In genomic region chr4:5409980-5410618, GRCh38 we compare ENCODE assay signal across 21 cellular contexts.
A peak's percentile ranks its signal among the peaks of the same experiment; 100 is the strongest.
DNase-seq lines count a peak whose midpoint lies in the region; TF ChIP-seq lines count a peak whose summit lies in the region.
"Had no signal": no experiment of that assay in that cellular context is flagged by ENCODE, and none has a peak within 500 bp of the region (broad histone marks: within the 10 kb centered on the region; RNA-seq: fewer than 3 reads in every experiment).

No MANE protein-coding gene starts in this region.

- CTCF ChIA-PET in MCF 10A (lab: Yijun Ruan, JAX), result interaction anchor here (0.7 to 2.1 kb wide), 5 partner anchors 10 to 44 kb away, joined by 3 to 10 read pairs (median 4); no protein-coding TSS in a partner anchor

- peaks cover 7% of the 10 kb centered on the region for H3K9me3 Mint-ChIP-seq in MCF 10A (ENCODE audit: unreplicated experiment)

- DNase-seq in MCF 10A (ENCODE audit: unreplicated experiment), result peak; percentile 10
- DNase-seq in breast epithelium (ENCODE audit: low spot score in 2 of 2), result no peak
- DNase-seq in SJSA1 (ENCODE audit: low read depth in 1 of 2, low spot score in 2 of 2), result no peak
- peak; percentile 46 for DNase-seq in islet precursor cell
- DNase-seq in transverse colon, result no peak
- DNase-seq in Peyer's patch, result no peak
- no peak for DNase-seq in NCI-H146 treated with DMSO at 0.1 percent for 48 hours (lab: John Stamatoyannopoulos, UW; ENCODE audit: unreplicated experiment)
- no peak for DNase-seq in RPMI8226
- DNase-seq: activated CD8-positive, alpha-beta memory T cell treated with anti-CD3 and anti-CD28 coated beads, Interleukin-2, amount 50 U/mL, for 4 hours; activated naive CD4-positive, alpha-beta T cell; Caco-2; cortex of kidney; erythroblast; midbrain; NCI-H187; NCI-H510A; ovary; upper lobe of left lung had no signal

- POLR2A ChIA-PET in MCF 10A (lab: Yijun Ruan, JAX), result no interaction called here

- H3K27me3 ChIP-seq in breast epithelium (no peaks in the 10 kb centered on the region), SJSA1 (replicated peaks) (no peaks in the 10 kb centered on the region), transverse colon (no peaks in the 10 kb centered on the region), Peyer's patch (no peaks in the 10 kb centered on the region)
- H3K27me3 ChIP-seq: ascending aorta, ovary, upper lobe of left lung had no signal

- H3K36me3 Mint-ChIP-seq in MCF 10A (ENCODE audit: insufficient read depth, unreplicated experiment), result no peaks in the 10 kb centered on the region

- H3K27ac ChIP-seq in breast epithelium (no peak overlapping the region), SJSA1 (no peak overlapping the region), transverse colon (no peak overlapping the region), Peyer's patch (no peak overlapping the region)
- H3K27ac ChIP-seq: ascending aorta, ovary, upper lobe of left lung had no signal

- TF ChIP-seq EP300 in transverse colon (IDR thresholded peaks at IDR 0.05; ENCODE audit: low read depth), result no peak

- H3K4me1 Mint-ChIP-seq in MCF 10A (ENCODE audit: insufficient read depth, unreplicated experiment), result no peaks in the 10 kb centered on the region

- H3K27me3 Mint-ChIP-seq in MCF 10A (ENCODE audit: insufficient read depth, unreplicated experiment), result peaks cover 10% of the 10 kb centered on the region

- BruUV-seq in MCF 10A (replicated peaks; lab: Mats Ljungman, UMichigan), result no TSS peak

- H3K4me1 ChIP-seq in breast epithelium (no peaks in the 10 kb centered on the region), SJSA1 (replicated peaks) (no peaks in the 10 kb centered on the region), transverse colon (no peaks in the 10 kb centered on the region), Peyer's patch (no peaks in the 10 kb centered on the region)
- H3K4me1 ChIP-seq: ascending aorta, Caco-2, upper lobe of left lung had no signal

- H3K27ac Mint-ChIP-seq in MCF 10A (ENCODE audit: low read depth, unreplicated experiment), result no peak overlapping the region
- H3K27ac Mint-ChIP-seq: T-helper 1 cell treated with Interleukin-12 subunit alpha and Interleukin-12 subunit beta and Interleukin-4 antibody, amounts not matched to agents 30 μg/mL and 1 μg/mL, for 36 hours had no signal

- TF ChIP-seq POLR2A in breast epithelium (IDR thresholded peaks at IDR 0.05) (no peak), transverse colon (IDR thresholded peaks at IDR 0.05) (no peak), Peyer's patch (IDR thresholded peaks at IDR 0.05) (no peak)

- intact Hi-C loops in MCF 10A (cut with micrococcal nuclease), result no loop called here
- intact Hi-C loops in breast epithelium (cut with DNase I; ENCODE audit: low total_unique reads), result no loop called here
- intact Hi-C loops in transverse colon (cut with DNase I; ENCODE audit: low total_unique reads), result no loop called here

- 63 to 66% methylated on average over 3 to 6 of the region's 6 CpGs for WGBS in transverse colon (ENCODE audit: low coverage in 1 of 2), 2 donors

- in situ Hi-C loops in transverse colon (cut with MboI; ENCODE audit: low pct_ligation_motif_present in 1 of 4, low pct_unique_long_range_greater_than_20kb in 1 of 4, low sequenced_read_pairs in 3 of 4), result no loop called here

- H3K36me3 ChIP-seq in breast epithelium (no peaks in the 10 kb centered on the region), SJSA1 (no peaks in the 10 kb centered on the region), transverse colon (no peaks in the 10 kb centered on the region), Peyer's patch (no peaks in the 10 kb centered on the region)
- H3K36me3 ChIP-seq: ascending aorta, ovary, upper lobe of left lung had no signal

- H3K4me3 ChIP-seq in breast epithelium (no peak overlapping the region), SJSA1 (0 out of 2 replicates have a peak overlapping the region, but pooled peaks have one; percentile 13), transverse colon (no peak overlapping the region), Peyer's patch (no peak overlapping the region)
- H3K4me3 ChIP-seq: ascending aorta, ovary, smooth muscle cell, upper lobe of left lung had no signal

- H3K4me3 Mint-ChIP-seq in MCF 10A (ENCODE audit: unreplicated experiment), result peak overlapping the region; percentile 15
- H3K4me3 Mint-ChIP-seq: T-helper 1 cell treated with Interleukin-12 subunit alpha and Interleukin-12 subunit beta and Interleukin-4 antibody, amounts not matched to agents 30 μg/mL and 1 μg/mL, for 36 hours had no signal

- TF ChIP-seq CTCF in MCF 10A (IDR thresholded peaks at IDR 0.05; ENCODE audit: unreplicated experiment) (no peak), breast epithelium (IDR thresholded peaks at IDR 0.05) (no peak), transverse colon (IDR thresholded peaks at IDR 0.05) (no peak), Peyer's patch (IDR thresholded peaks at IDR 0.05) (no peak)

- H3K9me3 ChIP-seq in breast epithelium (peaks cover 9 to 15% of the 10 kb centered on the region in 2 donors), SJSA1 (replicated peaks) (no peaks in the 10 kb centered on the region), transverse colon (peaks cover 7 to 9% of the 10 kb centered on the region in 2 donors), Peyer's patch (peaks cover 0 to 9% (median 2%) of the 10 kb centered on the region in 4 donors)
- H3K9me3 ChIP-seq: ovary had no signal

Comparison
In these comparisons a context has a peak if more than half of its experiments do, and no peak if none do; other contexts are left out.
1. DNase-seq: peak in MCF 10A (single experiment) and islet precursor cell (single experiment); none in breast epithelium (0 of 2), SJSA1 (0 of 2), transverse colon (single experiment), Peyer's patch (0 of 3), NCI-H146 treated with DMSO at 0.1 percent for 48 hours (single experiment) and RPMI8226 (single experiment).